Comparison of ENCODE assay signal across 8 cellular contexts in genomic region chr15:69298354-69298696, GRCh38.
DNase-seq lines count a peak whose midpoint lies in the region; TF ChIP-seq lines count a peak whose summit lies in the region.

No MANE protein-coding gene starts in this region.

- H3K36me3 ChIP-seq in iPS-20b (ENCODE audit: insufficient read depth, low read depth, low read length) = no peaks in the 10 kb centered on the region

- no peak overlapping the region for H3K27ac ChIP-seq in iPS-20b (ENCODE audit: low read length)

- H3K4me3 ChIP-seq in HFF-Myc (replicated peaks; ENCODE audit: low read depth, low read length) (peak overlapping the region; percentile 53), astrocyte of the cerebellum (ENCODE audit: low read depth, low read length) (peak overlapping the region; percentile 35), iPS-20b (ENCODE audit: low read length) (peak overlapping the region; percentile 67; the same call in 1 of the 2 replicates), skeletal muscle cell (ENCODE audit: low read depth, low read length) (peak overlapping the region; percentile 52)

- TF ChIP-seq CTCF in HFF-Myc (IDR thresholded peaks at IDR 0.05; ENCODE audit: low read depth, low read length, missing control alignments) (no peak), astrocyte of the cerebellum (IDR thresholded peaks at IDR 0.05; ENCODE audit: low read depth, low read length, missing control alignments) (no peak)

- H3K9ac ChIP-seq in iPS-20b (ENCODE audit: low read depth, low read length) = no peak overlapping the region; the same call in 1 of the 2 replicates

- in situ Hi-C loops in astrocyte of the cerebellum (cut with HindIII; ENCODE audit: low sequenced_read_pairs) = no loop called here

- peaks cover 50% of the 10 kb centered on the region for H3K27me3 ChIP-seq in iPS-20b (ENCODE audit: insufficient read depth, low read length)

- H3K9me3 ChIP-seq in iPS-20b (ENCODE audit: insufficient read depth, low read depth, low read length) = no peaks in the 10 kb centered on the region

- DNase-seq in HFF-Myc (ENCODE audit: extremely low read depth, low read depth) (no peak), astrocyte of the cerebellum (ENCODE audit: low read depth) (no peak), skeletal muscle cell (ENCODE audit: low read depth) (no peak), NCI-H2081 (lab: John Stamatoyannopoulos, UW) (no peak), kidney glomerular epithelial cell (lab: John Stamatoyannopoulos, UW) (no peak), NCI-H446 (lab: John Stamatoyannopoulos, UW) (no peak), D341Med (ENCODE audit: low spot score) (no peak)

- peaks cover 10% of the 10 kb centered on the region; the same call in 1 of the 2 replicates for H3K4me1 ChIP-seq in iPS-20b (ENCODE audit: insufficient read depth, low read length)
